In genomic region chr1:234256359-234256758, GRCh38 we compare ENCODE assay signal across 17 cellular contexts.
DNase-seq lines count a peak whose midpoint lies in the region; ATAC-seq and TF ChIP-seq lines count a peak whose summit lies in the region.
"Had no signal": no experiment of that assay in that cellular context is flagged by ENCODE, and none has a peak within 500 bp of the region (broad histone marks: within the 10 kb centered on the region; RNA-seq: fewer than 3 reads in every experiment).

No MANE protein-coding gene starts in this region.

- H4K20me1 ChIP-seq in PC-9 (ENCODE audit: insufficient read depth): no peaks in the 10 kb centered on the region

- H3K79me2 ChIP-seq in PC-9 (ENCODE audit: low read depth): no peaks in the 10 kb centered on the region

- H3K4me3 ChIP-seq in NB4 (ENCODE audit: low read depth, low read length): no peak overlapping the region
- H3K4me3 ChIP-seq in brain microvascular endothelial cell (ENCODE audit: low read depth, low read length): no peak overlapping the region
- no peak overlapping the region for H3K4me3 ChIP-seq in PC-9

- H3K27ac ChIP-seq in brain microvascular endothelial cell: no peak overlapping the region
- H3K27ac ChIP-seq in PC-9: no peak overlapping the region
- H3K27ac ChIP-seq: WERI-Rb-1 had no signal

- H3K27me3 ChIP-seq in brain microvascular endothelial cell (replicated peaks) (no peaks in the 10 kb centered on the region), PC-9 (ENCODE audit: insufficient read depth, low read depth) (no peaks in the 10 kb centered on the region)

- peaks cover 10% of the 10 kb centered on the region for H3K4me1 ChIP-seq in PC-9 (replicated peaks; ENCODE audit: insufficient read depth)
- H3K4me1 ChIP-seq: BE2C had no signal

- POLR2A ChIA-PET in PC-9 (lab: Charles Lee; ENCODE audit: unreplicated experiment): no interaction called here

- H3K9me3 ChIP-seq in PC-9 (ENCODE audit: insufficient read depth, low read depth): peaks cover 25% of the 10 kb centered on the region; the same call in 1 of the 2 replicates
- H3K9me3 ChIP-seq: BE2C had no signal

- H2AFZ ChIP-seq in PC-9: no peak overlapping the region

- in situ Hi-C loops in brain microvascular endothelial cell (cut with HindIII; ENCODE audit: low pct_ligation_motif_present, low sequenced_read_pairs): no loop called here

- H3F3A ChIP-seq in PC-9 (ENCODE audit: insufficient read depth, low read depth): no peaks in the 10 kb centered on the region

- no peak for TF ChIP-seq POLR2A in NB4 (IDR thresholded peaks at IDR 0.05; ENCODE audit: extremely low read depth, insufficient read length)

- TF ChIP-seq CTCF in NB4 (IDR thresholded peaks at IDR 0.05; ENCODE audit: low read depth, low read length) (no peak), brain microvascular endothelial cell (IDR thresholded peaks at IDR 0.05; ENCODE audit: low read depth, low read length, missing control alignments) (no peak), PC-9 (conservative IDR thresholded peaks at IDR 0.05) (no peak)

- DNase-seq in ELR (ENCODE audit: low read depth): peak; percentile 56
- peak; percentile 3 for DNase-seq in NB4 (ENCODE audit: low read depth)
- peak; percentile 1 for DNase-seq in brain microvascular endothelial cell
- DNase-seq in kidney tubule cell (ENCODE audit: low spot score): peak; percentile 68
- no peak for DNase-seq in PC-9
- DNase-seq in DMS153 treated with DMSO at 0.1 percent for 48 hours (lab: John Stamatoyannopoulos, UW; ENCODE audit: unreplicated experiment): no peak
- DNase-seq in head of caudate nucleus: no peak
- DNase-seq: activated gamma-delta T cell; BE2C; DMS153; foreskin fibroblast; NCI-H2029; NCI-H524; stimulated activated CD4-positive, alpha-beta T cell treated with anti-CD3 and anti-CD28 coated beads, Interleukin-15, amount 100 ng/mL, for 24 hours; SW 1271; WERI-Rb-1 had no signal

- BruUV-seq in PC-9 (replicated peaks; lab: Mats Ljungman, UMichigan): no TSS peak

- no peak for ATAC-seq in HG02571 (IDR thresholded peaks at IDR 0.05; ENCODE audit: unreplicated experiment)

- no peaks in the 10 kb centered on the region for H3K36me3 ChIP-seq in brain microvascular endothelial cell (replicated peaks)
- no peaks in the 10 kb centered on the region for H3K36me3 ChIP-seq in PC-9 (ENCODE audit: low read depth)
- H3K36me3 ChIP-seq: BE2C, WERI-Rb-1 had no signal

- H3K9me2 ChIP-seq in PC-9 (ENCODE audit: insufficient read depth): no peaks in the 10 kb centered on the region

- no peak overlapping the region for H3K4me2 ChIP-seq in PC-9

- intact Hi-C loops in PC-9 (cut with micrococcal nuclease; ENCODE audit: unreplicated experiment) (no loop called here), head of caudate nucleus (cut with DNase I) (no loop called here)

- CTCF ChIA-PET in PC-9 (lab: Charles Lee): no interaction called here

Comparison
In these comparisons a context has a peak if more than half of its experiments do, and no peak if none do; other contexts are left out.
1. DNase-seq: peak in ELR (single experiment), NB4 (single experiment), brain microvascular endothelial cell (single experiment) and kidney tubule cell (single experiment); none in PC-9 (0 of 2), DMS153 treated with DMSO at 0.1 percent for 48 hours (single experiment) and head of caudate nucleus (0 of 42).